In the genomic region with DNA sequence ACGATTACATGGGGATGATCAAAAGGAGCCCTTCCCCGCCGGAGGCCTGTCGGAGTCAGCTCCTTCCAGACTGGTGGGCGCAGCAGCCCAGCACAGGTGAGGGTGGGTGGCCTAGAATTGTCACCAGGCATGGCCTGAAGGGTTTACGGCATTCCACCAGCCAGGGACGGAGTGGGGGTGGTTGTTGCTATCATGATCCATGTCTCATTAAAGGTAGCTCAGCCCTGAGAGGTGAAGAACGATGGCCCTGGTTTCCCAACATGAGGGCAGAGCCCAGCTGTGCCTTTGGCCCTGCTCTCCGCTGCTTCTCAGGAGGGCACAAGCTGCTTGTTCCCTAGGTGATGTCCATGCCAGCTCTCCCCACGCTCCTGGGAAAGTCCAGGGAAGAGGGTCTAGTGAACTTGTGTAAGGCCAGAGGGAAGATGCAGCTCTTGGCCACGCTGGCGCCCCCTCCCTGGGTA, we compare ENCODE assay signal across 25 cellular contexts. TPM values are rescaled to one million over a fixed set of nuclear protein-coding genes. Genes with fewer than 3 reads are reported as not detected.
DNase-seq lines count a peak whose midpoint lies in the region; ATAC-seq and TF ChIP-seq lines count a peak whose summit lies in the region.
"Had no signal": no experiment of that assay in that cellular context is flagged by ENCODE, and none has a peak within 500 bp of the region (broad histone marks: within the 10 kb centered on the region; RNA-seq: fewer than 3 reads in every experiment).

No MANE protein-coding gene starts in this region.

- H3K9me2 ChIP-seq in DOHH2 (replicated peaks; ENCODE audit: control insufficient read depth, low read length), result no peaks in the 10 kb centered on the region

- DNase-seq in SJCRH30, result no peak
- no peak for DNase-seq in immature natural killer cell
- DNase-seq in sciatic nerve (ENCODE audit: low spot score), result no peak
- DNase-seq in inferior parietal cortex (ENCODE audit: extremely low spot score), result no peak
- no peak for DNase-seq in thyroid gland
- no peak for DNase-seq in DMS153 (lab: John Stamatoyannopoulos, UW)
- DNase-seq in GM13976 (ENCODE audit: low spot score), result no peak
- DNase-seq: ACHN; activated CD4-positive, alpha-beta memory T cell treated with anti-CD3 and anti-CD28 coated beads, Interleukin-2, amount 10 ng/mL, durations not matched to agents 7 days and 5 days; activated CD4-positive, CD25-positive, alpha-beta regulatory T cell; activated naive CD4-positive, alpha-beta T cell treated with Interleukin-2 at 50 U/mL for 16 hours; central memory CD4-positive, alpha-beta T cell; H7; KBM-7; left ventricle myocardium superior; NCI-H526 treated with DMSO at 0.1 percent for 48 hours; stimulated activated CD4-positive, alpha-beta T cell treated with anti-CD3 and anti-CD28 coated beads, Interleukin-4, amount 100 ng/mL, for 1 hour; stimulated activated naive CD8-positive, alpha-beta T cell treated with anti-CD3 and anti-CD28 coated beads, Interleukin-15, amount 100 ng/mL, for 72 hours; T1000 had no signal

- H3K36me3 ChIP-seq in DOHH2 (ENCODE audit: control insufficient read depth, low read length) (peaks cover 96% of the 10 kb centered on the region), SJCRH30 (no peaks in the 10 kb centered on the region), thyroid gland (no peaks in the 10 kb centered on the region)
- H3K36me3 ChIP-seq: ascending aorta, neutrophil had no signal

- H3K4me1 ChIP-seq in DOHH2 (ENCODE audit: control insufficient read depth, low read length) (peaks cover 94% of the 10 kb centered on the region), SJCRH30 (peaks cover 10% of the 10 kb centered on the region; the same call in 1 of the 2 replicates), thyroid gland (peaks cover 0 to 9% of the 10 kb centered on the region in 2 donors)
- H3K4me1 ChIP-seq: ascending aorta had no signal

- WGBS in thyroid gland, 2 donors, result 96 to 97% methylated on average over 12 of the region's 12 CpGs

- H3K4me2 ChIP-seq in DOHH2 (ENCODE audit: low read length), result peak overlapping the region; percentile 90

- peaks cover 66% of the 10 kb centered on the region for H3F3A ChIP-seq in DOHH2 (ENCODE audit: control insufficient read depth, insufficient read depth)

- H3K4me1 Mint-ChIP-seq in immature natural killer cell, result peaks cover 76 to 100% of the 10 kb centered on the region in 2 donors

- no peaks in the 10 kb centered on the region for H3K9me3 ChIP-seq in DOHH2 (ENCODE audit: control insufficient read depth, insufficient read depth, low read length)
- no peaks in the 10 kb centered on the region for H3K9me3 ChIP-seq in SJCRH30 (replicated peaks)
- H3K9me3 ChIP-seq in thyroid gland, result no peaks in the 10 kb centered on the region
- H3K9me3 ChIP-seq: ascending aorta, neutrophil had no signal

- H3K79me2 ChIP-seq in DOHH2 (ENCODE audit: control insufficient read depth, low read length), result peaks cover 83% of the 10 kb centered on the region

- H3K27me3 ChIP-seq in DOHH2 (ENCODE audit: control insufficient read depth, low read length) (no peaks in the 10 kb centered on the region), SJCRH30 (no peaks in the 10 kb centered on the region), thyroid gland (no peaks in the 10 kb centered on the region)
- H3K27me3 ChIP-seq: ascending aorta had no signal

- peak; percentile 9 for ATAC-seq in sciatic nerve
- ATAC-seq: left ventricle myocardium superior; stimulated activated naive CD8-positive, alpha-beta T cell treated with anti-CD3 and anti-CD28 coated beads, Interleukin-15, amount 100 ng/mL, for 72 hours had no signal

- in situ Hi-C loops in GM13976 (cut with MboI; ENCODE audit: low sequenced_read_pairs, unreplicated experiment), result no loop called here

- TF ChIP-seq POLR2A in thyroid gland (IDR thresholded peaks at IDR 0.05), result no peak

- peaks cover 2 to 9% (median 3%) of the 10 kb centered on the region in 3 donors for H3K27me3 Mint-ChIP-seq in immature natural killer cell (ENCODE audit: low read depth in 3 of 3)
- H3K27me3 Mint-ChIP-seq: activated CD4-positive, alpha-beta memory T cell treated with anti-CD3 and anti-CD28 coated beads, Interleukin-2, amount 10 ng/mL, durations not matched to agents 7 days and 5 days; stimulated activated naive CD8-positive, alpha-beta T cell treated with anti-CD3 and anti-CD28 coated beads, Interleukin-15, amount 100 ng/mL, for 72 hours had no signal

- H3K36me3 Mint-ChIP-seq in immature natural killer cell, result peaks cover 11 to 71% (median 36%) of the 10 kb centered on the region in 3 donors

- intact Hi-C loops in sciatic nerve (cut with DNase I), result no loop called here
- intact Hi-C loops in thyroid gland (cut with DNase I), result no loop called here

- H3K27ac ChIP-seq in DOHH2 (ENCODE audit: low read depth, low read length) (peak overlapping the region; percentile 94), SJCRH30 (peak overlapping the region; percentile 62; the same call in 1 of the 2 replicates), thyroid gland (no peak overlapping the region)
- H3K27ac ChIP-seq: ascending aorta, C4-2B, neutrophil had no signal

- H3K4me3 Mint-ChIP-seq in immature natural killer cell, result peak overlapping the region in 4 of 5 donors; percentile 36 to 74 (median 39)
- H3K4me3 Mint-ChIP-seq: activated CD4-positive, alpha-beta memory T cell treated with anti-CD3 and anti-CD28 coated beads, Interleukin-2, amount 10 ng/mL, durations not matched to agents 7 days and 5 days; stimulated activated naive CD8-positive, alpha-beta T cell treated with anti-CD3 and anti-CD28 coated beads, Interleukin-15, amount 100 ng/mL, for 72 hours had no signal

- peaks cover 16% of the 10 kb centered on the region for H4K20me1 ChIP-seq in DOHH2 (ENCODE audit: control insufficient read depth, insufficient read depth, low read depth, low read length)

- H3K27ac Mint-ChIP-seq in immature natural killer cell, result peak overlapping the region in 5 of 6 donors; percentile 26 to 89 (median 78)
- H3K27ac Mint-ChIP-seq: activated CD4-positive, alpha-beta memory T cell treated with anti-CD3 and anti-CD28 coated beads, Interleukin-2, amount 10 ng/mL, durations not matched to agents 7 days and 5 days; stimulated activated naive CD8-positive, alpha-beta T cell treated with anti-CD3 and anti-CD28 coated beads, Interleukin-15, amount 100 ng/mL, for 72 hours had no signal

- TF ChIP-seq CTCF in DOHH2 (IDR thresholded peaks at IDR 0.05; ENCODE audit: low read depth, low read length, poor library complexity, severe bottlenecking) (no peak), thyroid gland (IDR thresholded peaks at IDR 0.05) (no peak), GM13976 (IDR thresholded peaks at IDR 0.05; ENCODE audit: borderline replicate concordance, control extremely low read depth, extremely low read depth, insufficient read depth, missing control alignments) (no peak)

- no peaks in the 10 kb centered on the region for H3K9me3 Mint-ChIP-seq in immature natural killer cell
- H3K9me3 Mint-ChIP-seq: activated CD4-positive, alpha-beta memory T cell treated with anti-CD3 and anti-CD28 coated beads, Interleukin-2, amount 10 ng/mL, durations not matched to agents 7 days and 5 days; stimulated activated naive CD8-positive, alpha-beta T cell treated with anti-CD3 and anti-CD28 coated beads, Interleukin-15, amount 100 ng/mL, for 72 hours had no signal

- H3K4me3 ChIP-seq in DOHH2 (ENCODE audit: low read length) (no peak overlapping the region), SJCRH30 (no peak overlapping the region), thyroid gland (replicated peaks in 1 of 3) (no peak overlapping the region)
- H3K4me3 ChIP-seq: ascending aorta, smooth muscle cell had no signal

RNA-seq across cellular contexts. Expression of a gene that starts 14.2 kb away (rescaled TPM):
- total RNA-seq in SJCRH30 (2014; rRNA removed; shearing (Covaris generic)), result not detected in 2 replicates
- polyA plus RNA-seq in immature natural killer cell, result 10 to 100 TPM; 69.7 to 92.8 (median 73.6) TPM
- total RNA-seq in sciatic nerve, result 19.1 TPM
- total RNA-seq in thyroid gland, result 10 to 100 TPM in 1 of 4 donors, 1 to 10 TPM in 3; 2.4 to 14.6 (median 5.0) TPM
- total RNA-seq: pulmonary artery endothelial cell had no signal

Comparison
In these comparisons a context has a peak if more than half of its experiments do, and no peak if none do; other contexts are left out.
1. H3K27ac ChIP-seq: peak in DOHH2 (single experiment) and SJCRH30 (single experiment); none in thyroid gland (0 of 3).